In the genomic region with DNA sequence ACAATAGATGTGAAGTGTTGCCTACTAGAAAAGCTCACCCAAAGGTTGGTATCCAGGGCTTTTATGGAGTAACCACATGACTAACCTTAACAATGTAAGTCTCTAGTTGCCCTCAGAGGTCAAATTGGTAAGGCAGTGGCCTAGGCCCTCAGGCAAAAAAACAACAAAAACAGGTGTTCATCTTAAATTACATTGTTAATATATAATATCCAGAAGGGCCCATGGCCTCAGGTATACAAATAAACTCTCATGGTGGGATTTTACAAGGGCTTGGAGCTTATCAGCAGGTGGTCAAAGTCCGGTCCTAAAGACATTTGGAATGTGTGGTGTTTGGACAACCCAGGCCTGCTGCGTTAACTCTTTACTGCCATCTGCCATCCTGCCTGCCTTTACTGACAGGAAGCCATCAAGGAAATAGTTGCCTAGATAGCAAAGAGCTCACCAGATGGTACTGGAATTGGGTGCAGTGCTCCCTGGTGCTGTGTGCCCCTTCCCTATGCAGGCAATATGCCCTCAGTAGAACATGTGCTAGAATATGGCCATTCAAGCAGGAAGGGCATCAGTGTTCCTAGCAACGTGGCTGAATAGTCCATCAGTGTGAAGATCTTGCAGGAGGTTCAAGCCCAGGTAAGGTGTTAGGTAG, we compare ENCODE assay signal across 27 cellular contexts. TPM values are rescaled to one million over a fixed set of nuclear protein-coding genes. Genes with fewer than 3 reads are reported as not detected.
A peak's percentile ranks its signal among the peaks of the same experiment; 100 is the strongest.
DNase-seq lines count a peak whose midpoint lies in the region; ATAC-seq, FAIRE-seq and TF ChIP-seq lines count a peak whose summit lies in the region.
"Had no signal": no experiment of that assay in that cellular context is flagged by ENCODE, and none has a peak within 500 bp of the region (broad histone marks: within the 10 kb centered on the region; RNA-seq: fewer than 3 reads in every experiment).

No MANE protein-coding gene starts in this region.

- ATAC-seq in GM18868 (IDR thresholded peaks at IDR 0.05; ENCODE audit: unreplicated experiment), result no peak
- ATAC-seq in HG03342 (IDR thresholded peaks at IDR 0.05; ENCODE audit: unreplicated experiment), result no peak
- ATAC-seq: heart right ventricle; K562; left ventricle myocardium superior; psoas muscle; stimulated activated memory B cell treated with anti-CD40 and anti-IgM and Interleukin-4, amounts not matched to agents 10 μg/mL and 1 μg/mL and 100 μg/mL, for 72 hours had no signal

- H3K9me3 ChIP-seq in small intestine (ENCODE audit: control insufficient read depth, low read depth) (no peaks in the 10 kb centered on the region), BE2C (no peaks in the 10 kb centered on the region)
- H3K9me3 ChIP-seq: heart right ventricle, psoas muscle, suprapubic skin had no signal

- no peak for FAIRE-seq in small intestine (lab: Jason Lieb, UNC)
- FAIRE-seq: K562, urothelium cell line had no signal

- no peak for TF ChIP-seq CTCF in BE2C (IDR thresholded peaks at IDR 0.05; ENCODE audit: low read depth, low read length)

- WGBS in small intestine, 3 donors, result 13 to 54% (median 30%) methylated on average over 3 of the region's 3 CpGs

- H3K36me3 ChIP-seq in small intestine (ENCODE audit: control insufficient read depth in 2 of 2, insufficient read depth in 2 of 2, low read length in 2 of 2), result no peaks in the 10 kb centered on the region
- no peaks in the 10 kb centered on the region for H3K36me3 ChIP-seq in BE2C
- H3K36me3 ChIP-seq: heart right ventricle, suprapubic skin had no signal

- no peak overlapping the region for H3K27ac ChIP-seq in small intestine (ENCODE audit: low read depth in 1 of 2, low read length in 1 of 2)
- H3K27ac ChIP-seq: C4-2B, heart right ventricle, HL-60, psoas muscle, skin epidermis, suprapubic skin had no signal

- H3K4me3 ChIP-seq in small intestine (ENCODE audit: low read depth in 1 of 2, low read length in 2 of 2), result no peak overlapping the region
- H3K4me3 ChIP-seq in BE2C (ENCODE audit: low read depth, low read length), result no peak overlapping the region
- H3K4me3 ChIP-seq: heart right ventricle, K562, psoas muscle, skin epidermis, suprapubic skin had no signal

- H3K27me3 ChIP-seq in small intestine (ENCODE audit: control insufficient read depth in 2 of 2, insufficient read depth in 2 of 2, low read length in 2 of 2) (no peaks in the 10 kb centered on the region), BE2C (no peaks in the 10 kb centered on the region; the same call in 1 of the 2 replicates)
- H3K27me3 ChIP-seq: heart right ventricle, suprapubic skin had no signal

- DNase-seq in NCI-H82 (lab: John Stamatoyannopoulos, UW) (peak; percentile 51), NCI-H82 treated with DMSO at 0.1 percent for 48 hours (lab: John Stamatoyannopoulos, UW; ENCODE audit: unreplicated experiment) (no peak), M059J (ENCODE audit: low read depth) (peak; percentile 37), iPS-NIHi7 (ENCODE audit: extremely low spot score) (peak; percentile 18), small intestine (peak; percentile 41), BE2C (no peak)
- DNase-seq: ACHN; activated CD4-positive, alpha-beta memory T cell treated with anti-CD3 and anti-CD28 coated beads for 36 hours; activated CD4-positive, CD25-positive, alpha-beta regulatory T cell; activated effector memory CD4-positive, alpha-beta T cell treated with anti-CD3 and anti-CD28 coated beads, Interleukin-2, amount 50 U/mL, for 16 hours; DMS153; heart right ventricle; left ventricle myocardium superior; NCI-H1930; psoas muscle; stimulated activated CD4-positive, alpha-beta T cell treated with anti-CD3 and anti-CD28 coated beads, Interleukin-2, amount 100 ng/mL, for 24 hours; T-helper 9 cell had no signal

- H3K4me1 ChIP-seq in small intestine (ENCODE audit: control insufficient read depth in 2 of 2, insufficient read depth in 1 of 2, low read depth in 1 of 2, low read length in 1 of 2) (no peaks in the 10 kb centered on the region), BE2C (no peaks in the 10 kb centered on the region)
- H3K4me1 ChIP-seq: psoas muscle had no signal

RNA-seq across cellular contexts. Expression of a gene that starts 36.2 kb away (rescaled TPM):
- 130 and 179 TPM in 2 replicates for total RNA-seq in M059J (2014; rRNA removed; shearing (Covaris generic))
- polyA plus RNA-seq in small intestine, result 100 to 1,000 TPM; 270 to 423 (median 357) TPM
- 1,027 TPM for polyA plus RNA-seq in BE2C (2012; ENCODE audit: insufficient read depth, insufficient read length, low read depth)

RNA-seq across cellular contexts. Expression of a gene that starts 59.4 kb away (rescaled TPM):
- 9.4 and 14.2 TPM in 2 replicates for total RNA-seq in M059J (2014; rRNA removed; shearing (Covaris generic))
- polyA plus RNA-seq in small intestine, result 1 to 10 TPM in 2 of 3 donors, not detected in 1; 2.2 to 4.9 TPM
- polyA plus RNA-seq in BE2C (2012; ENCODE audit: insufficient read depth, insufficient read length, low read depth), result not detected
- polyA plus RNA-seq: neural cell had no signal

Comparison
In these comparisons a context has a peak if more than half of its experiments do, and no peak if none do; other contexts are left out.
1. DNase-seq: peak in NCI-H82 (single experiment), M059J (single experiment), iPS-NIHi7 (single experiment) and small intestine (single experiment); none in NCI-H82 treated with DMSO at 0.1 percent for 48 hours (single experiment) and BE2C (single experiment).